Comparison of ENCODE assay signal across 8 cellular contexts in genomic region chr9:126860077-126860756, GRCh38.
DNase-seq lines count a peak whose midpoint lies in the region; ATAC-seq lines count a peak whose summit lies in the region.

TSS of gene ZBTB34 (plus strand) at chr9:126860639. CDS start at chr9:126879400, 18,761 bp downstream.

- H3K4me3 ChIP-seq in muscle layer of colon (ENCODE audit: low read depth in 1 of 2, low read length in 2 of 2) = peak within 1 kb of the TSS; percentile 81 to 85

- H3K9me3 ChIP-seq in muscle layer of colon (ENCODE audit: low read length) = no peaks in the 10 kb centered on the region

- H3K27ac ChIP-seq in epithelial cell of prostate (peak within 1 kb of the TSS; percentile 67), muscle layer of colon (ENCODE audit: low read depth, low read length) (peak within 1 kb of the TSS; percentile 74)

- H3K36me3 ChIP-seq in muscle layer of colon (ENCODE audit: insufficient read depth, low read length) = peaks cover 9% of the 10 kb centered on the region

- ATAC-seq in GM18907 (IDR thresholded peaks at IDR 0.05; ENCODE audit: unreplicated experiment) = peak; percentile 70
- peak; percentile 63 for ATAC-seq in HG03135 (IDR thresholded peaks at IDR 0.05; ENCODE audit: unreplicated experiment)

- no peak within 1 kb of the TSS for H3K9ac ChIP-seq in muscle layer of colon (ENCODE audit: low read length)

- DNase-seq in Ammon's horn (ENCODE audit: low spot score) (peak; percentile 66), NCI-H82 treated with DMSO at 0.1 percent for 48 hours (lab: John Stamatoyannopoulos, UW; ENCODE audit: unreplicated experiment) (peak; percentile 42), epithelial cell of prostate (ENCODE audit: low read depth, low spot score) (no peak)
- DNase-seq in activated CD8-positive, alpha-beta memory T cell treated with anti-CD3 and anti-CD28 coated beads, Interleukin-2, amount 50 U/mL, for 48 hours = peak; percentile 94
- DNase-seq in stimulated activated CD8-positive, alpha-beta memory T cell treated with anti-CD3 and anti-CD28 coated beads, Interleukin-7, amount 100 ng/mL, for 4 hours (ENCODE audit: low read depth in 2 of 2) = peak; percentile 42 to 61

- no peaks in the 10 kb centered on the region for H3K27me3 ChIP-seq in muscle layer of colon (ENCODE audit: control insufficient read depth in 1 of 2, insufficient read depth in 2 of 2, low read length in 2 of 2)

- H3K4me1 ChIP-seq in muscle layer of colon (ENCODE audit: insufficient read depth, low read length) = peaks cover 41% of the 10 kb centered on the region
